Comparison of ENCODE assay signal across 1 cellular context in genomic region chr7:112866424-112866823, GRCh38.
TF ChIP-seq lines count a peak whose summit lies in the region.

No MANE protein-coding gene starts in this region.

TF ChIP-seq in GM12878, 131 proteins besides CTCF, POLR2A, EP300 and RAD21 (continued from another document):
- no peak for TF ChIP-seq NKRF (conservative IDR thresholded peaks at IDR 0.05)
- TF ChIP-seq IKZF2 (IDR thresholded peaks at IDR 0.05) = peak; percentile 31 to 33; a peak in 2 of 4 replicates
- TF ChIP-seq, protein P1, sequence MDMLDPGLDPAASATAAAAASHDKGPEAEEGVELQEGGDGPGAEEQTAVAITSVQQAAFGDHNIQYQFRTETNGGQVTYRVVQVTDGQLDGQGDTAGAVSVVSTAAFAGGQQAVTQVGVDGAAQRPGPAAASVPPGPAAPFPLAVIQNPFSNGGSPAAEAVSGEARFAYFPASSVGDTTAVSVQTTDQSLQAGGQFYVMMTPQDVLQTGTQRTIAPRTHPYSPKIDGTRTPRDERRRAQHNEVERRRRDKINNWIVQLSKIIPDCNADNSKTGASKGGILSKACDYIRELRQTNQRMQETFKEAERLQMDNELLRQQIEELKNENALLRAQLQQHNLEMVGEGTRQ (IDR thresholded peaks at IDR 0.05; ENCODE audit: borderline replicate concordance, low read depth, low read length) = no peak
- TF ChIP-seq RELB (IDR thresholded peaks at IDR 0.05; ENCODE audit: low read depth) = 0 out of 2 replicates have a peak, but pooled peaks have one; percentile 21
- TF ChIP-seq RB1 (IDR thresholded peaks at IDR 0.05; ENCODE audit: borderline replicate concordance) = no peak
- TF ChIP-seq HDGF (IDR thresholded peaks at IDR 0.05) = no peak
- TF ChIP-seq EZH2 (IDR thresholded peaks at IDR 0.05; ENCODE audit: borderline replicate concordance, control insufficient read depth, low read depth, low read length) = no peak
- peak; percentile 40; the same call in 1 of the 2 replicates for TF ChIP-seq RUNX3 (IDR thresholded peaks at IDR 0.05; ENCODE audit: low read length)
- TF ChIP-seq MYC (IDR thresholded peaks at IDR 0.05; ENCODE audit: insufficient read depth, insufficient read length, insufficient replicate concordance, low read length, severe bottlenecking) = no peak
- TF ChIP-seq, protein P2, sequence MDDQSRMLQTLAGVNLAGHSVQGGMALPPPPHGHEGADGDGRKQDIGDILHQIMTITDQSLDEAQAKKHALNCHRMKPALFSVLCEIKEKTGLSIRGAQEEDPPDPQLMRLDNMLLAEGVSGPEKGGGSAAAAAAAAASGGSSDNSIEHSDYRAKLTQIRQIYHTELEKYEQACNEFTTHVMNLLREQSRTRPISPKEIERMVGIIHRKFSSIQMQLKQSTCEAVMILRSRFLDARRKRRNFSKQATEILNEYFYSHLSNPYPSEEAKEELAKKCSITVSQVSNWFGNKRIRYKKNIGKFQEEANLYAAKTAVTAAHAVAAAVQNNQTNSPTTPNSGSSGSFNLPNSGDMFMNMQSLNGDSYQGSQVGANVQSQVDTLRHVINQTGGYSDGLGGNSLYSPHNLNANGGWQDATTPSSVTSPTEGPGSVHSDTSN (IDR thresholded peaks at IDR 0.05; ENCODE audit: insufficient replicate concordance, low read depth, low read length) = no peak
- no peak for TF ChIP-seq SUPT20H (IDR thresholded peaks at IDR 0.05; ENCODE audit: borderline replicate concordance, control insufficient read depth, low read depth, low read length)
- no peak for TF ChIP-seq CHD2 (IDR thresholded peaks at IDR 0.05; ENCODE audit: borderline replicate concordance, low read depth, low read length)
- no peak for TF ChIP-seq ZNF622 (IDR thresholded peaks at IDR 0.05)
- no peak for TF ChIP-seq ESRRA (IDR thresholded peaks at IDR 0.05; ENCODE audit: low read length)
- no peak for TF ChIP-seq YBX1 (IDR thresholded peaks at IDR 0.05)
- no peak for TF ChIP-seq SREBF2 (IDR thresholded peaks at IDR 0.05; ENCODE audit: low read length)
- TF ChIP-seq PML (IDR thresholded peaks at IDR 0.05; ENCODE audit: low read length) = no peak
- no peak for TF ChIP-seq TAF1 (IDR thresholded peaks at IDR 0.05; ENCODE audit: borderline replicate concordance, low read depth, low read length)
- no peak for TF ChIP-seq SRF (IDR thresholded peaks at IDR 0.05; ENCODE audit: low read depth in 2 of 2, low read length in 2 of 2)
- TF ChIP-seq CREB1 (IDR thresholded peaks at IDR 0.05; ENCODE audit: low read depth) = peak; percentile 69; the same call in 1 of the 2 replicates
- peak; percentile 50; the same call in 1 of the 2 replicates for TF ChIP-seq EED (IDR thresholded peaks at IDR 0.05; ENCODE audit: low read depth)
- no peak for TF ChIP-seq BACH1 (IDR thresholded peaks at IDR 0.05; ENCODE audit: borderline replicate concordance)
- peak; percentile 25; the same call in 1 of the 2 replicates for TF ChIP-seq IKZF1 (conservative IDR thresholded peaks at IDR 0.05)
- TF ChIP-seq HDAC2 (IDR thresholded peaks at IDR 0.05) = no peak
- TF ChIP-seq RFX5 (IDR thresholded peaks at IDR 0.05; ENCODE audit: low read depth, low read length) = peak; percentile 91
- no peak for TF ChIP-seq CBFB (IDR thresholded peaks at IDR 0.05; ENCODE audit: low read depth)
- TF ChIP-seq, protein P3, sequence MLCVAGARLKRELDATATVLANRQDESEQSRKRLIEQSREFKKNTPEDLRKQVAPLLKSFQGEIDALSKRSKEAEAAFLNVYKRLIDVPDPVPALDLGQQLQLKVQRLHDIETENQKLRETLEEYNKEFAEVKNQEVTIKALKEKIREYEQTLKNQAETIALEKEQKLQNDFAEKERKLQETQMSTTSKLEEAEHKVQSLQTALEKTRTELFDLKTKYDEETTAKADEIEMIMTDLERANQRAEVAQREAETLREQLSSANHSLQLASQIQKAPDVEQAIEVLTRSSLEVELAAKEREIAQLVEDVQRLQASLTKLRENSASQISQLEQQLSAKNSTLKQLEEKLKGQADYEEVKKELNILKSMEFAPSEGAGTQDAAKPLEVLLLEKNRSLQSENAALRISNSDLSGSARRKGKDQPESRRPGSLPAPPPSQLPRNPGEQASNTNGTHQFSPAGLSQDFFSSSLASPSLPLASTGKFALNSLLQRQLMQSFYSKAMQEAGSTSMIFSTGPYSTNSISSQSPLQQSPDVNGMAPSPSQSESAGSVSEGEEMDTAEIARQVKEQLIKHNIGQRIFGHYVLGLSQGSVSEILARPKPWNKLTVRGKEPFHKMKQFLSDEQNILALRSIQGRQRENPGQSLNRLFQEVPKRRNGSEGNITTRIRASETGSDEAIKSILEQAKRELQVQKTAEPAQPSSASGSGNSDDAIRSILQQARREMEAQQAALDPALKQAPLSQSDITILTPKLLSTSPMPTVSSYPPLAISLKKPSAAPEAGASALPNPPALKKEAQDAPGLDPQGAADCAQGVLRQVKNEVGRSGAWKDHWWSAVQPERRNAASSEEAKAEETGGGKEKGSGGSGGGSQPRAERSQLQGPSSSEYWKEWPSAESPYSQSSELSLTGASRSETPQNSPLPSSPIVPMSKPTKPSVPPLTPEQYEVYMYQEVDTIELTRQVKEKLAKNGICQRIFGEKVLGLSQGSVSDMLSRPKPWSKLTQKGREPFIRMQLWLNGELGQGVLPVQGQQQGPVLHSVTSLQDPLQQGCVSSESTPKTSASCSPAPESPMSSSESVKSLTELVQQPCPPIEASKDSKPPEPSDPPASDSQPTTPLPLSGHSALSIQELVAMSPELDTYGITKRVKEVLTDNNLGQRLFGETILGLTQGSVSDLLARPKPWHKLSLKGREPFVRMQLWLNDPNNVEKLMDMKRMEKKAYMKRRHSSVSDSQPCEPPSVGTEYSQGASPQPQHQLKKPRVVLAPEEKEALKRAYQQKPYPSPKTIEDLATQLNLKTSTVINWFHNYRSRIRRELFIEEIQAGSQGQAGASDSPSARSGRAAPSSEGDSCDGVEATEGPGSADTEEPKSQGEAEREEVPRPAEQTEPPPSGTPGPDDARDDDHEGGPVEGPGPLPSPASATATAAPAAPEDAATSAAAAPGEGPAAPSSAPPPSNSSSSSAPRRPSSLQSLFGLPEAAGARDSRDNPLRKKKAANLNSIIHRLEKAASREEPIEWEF (IDR thresholded peaks at IDR 0.05; ENCODE audit: insufficient replicate concordance, low read depth, low read length) = no peak
- 0 out of 2 replicates have a peak, but pooled peaks have one; percentile 28 for TF ChIP-seq MEF2A (IDR thresholded peaks at IDR 0.05; ENCODE audit: insufficient read depth, low read depth, low read length)
- TF ChIP-seq, protein P4, sequence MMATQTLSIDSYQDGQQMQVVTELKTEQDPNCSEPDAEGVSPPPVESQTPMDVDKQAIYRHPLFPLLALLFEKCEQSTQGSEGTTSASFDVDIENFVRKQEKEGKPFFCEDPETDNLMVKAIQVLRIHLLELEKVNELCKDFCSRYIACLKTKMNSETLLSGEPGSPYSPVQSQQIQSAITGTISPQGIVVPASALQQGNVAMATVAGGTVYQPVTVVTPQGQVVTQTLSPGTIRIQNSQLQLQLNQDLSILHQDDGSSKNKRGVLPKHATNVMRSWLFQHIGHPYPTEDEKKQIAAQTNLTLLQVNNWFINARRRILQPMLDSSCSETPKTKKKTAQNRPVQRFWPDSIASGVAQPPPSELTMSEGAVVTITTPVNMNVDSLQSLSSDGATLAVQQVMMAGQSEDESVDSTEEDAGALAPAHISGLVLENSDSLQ (IDR thresholded peaks at IDR 0.05) = no peak
- no peak for TF ChIP-seq NFXL1 (IDR thresholded peaks at IDR 0.05; ENCODE audit: borderline replicate concordance)
- no peak for TF ChIP-seq ZBTB40 (IDR thresholded peaks at IDR 0.05; ENCODE audit: borderline replicate concordance)
- TF ChIP-seq CEBPZ (IDR thresholded peaks at IDR 0.05; ENCODE audit: low read depth, low read length) = no peak
- TF ChIP-seq YY1 (IDR thresholded peaks at IDR 0.05; ENCODE audit: low read depth, low read length) = no peak
- no peak for TF ChIP-seq ZNF24 (IDR thresholded peaks at IDR 0.05)
- TF ChIP-seq, protein P5, sequence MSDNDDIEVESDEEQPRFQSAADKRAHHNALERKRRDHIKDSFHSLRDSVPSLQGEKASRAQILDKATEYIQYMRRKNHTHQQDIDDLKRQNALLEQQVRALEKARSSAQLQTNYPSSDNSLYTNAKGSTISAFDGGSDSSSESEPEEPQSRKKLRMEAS (IDR thresholded peaks at IDR 0.05; ENCODE audit: low read depth, low read length) = no peak
- TF ChIP-seq LARP7 (IDR thresholded peaks at IDR 0.05) = no peak
- no peak for TF ChIP-seq ZSCAN29 (IDR thresholded peaks at IDR 0.05)
- TF ChIP-seq RBBP5 (conservative IDR thresholded peaks at IDR 0.05) = no peak
- no peak for TF ChIP-seq ATF3 (IDR thresholded peaks at IDR 0.05; ENCODE audit: borderline replicate concordance, extremely low read depth, low read depth, low read length)
TF ChIP-seq in GM12878: peak in this region for 8.
